In the genomic region with DNA sequence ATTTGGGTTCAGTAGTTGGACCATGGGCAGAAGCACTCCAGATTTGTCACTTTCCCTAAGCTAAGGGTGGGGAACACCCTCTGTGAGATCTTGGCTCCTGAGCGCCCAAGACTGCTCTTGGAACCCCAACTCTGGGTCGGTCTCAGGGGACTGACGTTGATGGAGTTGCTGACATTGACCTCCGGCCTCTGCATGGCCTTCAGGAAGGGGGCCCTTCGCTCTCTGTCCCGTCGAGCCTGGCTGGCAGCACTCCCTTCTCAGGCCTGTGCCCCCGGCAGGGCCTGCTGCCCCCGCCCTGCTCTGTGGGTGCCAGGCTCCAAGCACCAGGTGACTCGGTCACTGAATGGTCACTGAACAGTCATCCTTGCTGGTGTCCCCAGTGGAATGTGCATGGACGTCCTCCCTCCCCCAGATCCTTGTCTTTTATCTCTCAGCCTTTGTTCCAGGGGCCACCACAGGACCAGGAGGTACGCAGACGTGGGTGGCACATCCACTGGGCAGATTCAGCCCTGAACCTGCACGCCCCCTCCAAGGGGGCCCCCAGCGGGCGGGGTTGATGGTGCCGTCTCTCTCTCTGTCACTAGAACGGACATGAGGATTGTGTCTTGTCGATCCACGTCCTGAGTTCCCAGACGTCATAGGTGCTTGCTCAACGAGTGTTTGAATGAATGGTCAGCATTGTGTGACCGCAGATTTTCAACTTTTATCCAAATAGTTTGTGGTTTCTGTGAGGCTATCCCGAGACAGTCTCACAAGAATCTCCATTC, we compare ENCODE assay signal across 9 cellular contexts.
DNase-seq lines count a peak whose midpoint lies in the region; ATAC-seq and TF ChIP-seq lines count a peak whose summit lies in the region.
"Had no signal": no experiment of that assay in that cellular context is flagged by ENCODE, and none has a peak within 500 bp of the region (broad histone marks: within the 10 kb centered on the region; RNA-seq: fewer than 3 reads in every experiment).

No MANE protein-coding gene starts in this region.

- no peak for TF ChIP-seq POLR2A in Peyer's patch (IDR thresholded peaks at IDR 0.05)

- DNase-seq in Peyer's patch: no peak
- no peak for DNase-seq in neural crest cell (ENCODE audit: low read depth, low spot score)
- no peak for DNase-seq in RPMI8226
- DNase-seq in mucosa of gallbladder (ENCODE audit: low spot score): no peak
- DNase-seq in DMS114 treated with DMSO at 0.1 percent for 48 hours (lab: John Stamatoyannopoulos, UW; ENCODE audit: unreplicated experiment): no peak
- DNase-seq: NCI-H1048 had no signal

- H3K27me3 ChIP-seq in Peyer's patch: no peaks in the 10 kb centered on the region

- H3K27me3 Mint-ChIP-seq in dendritic cell treated with granulocyte-macrophage colony-stimulating factor and Interleukin-4, amounts not matched to agents 40 ng/mL and 50 ng/mL, for 4 days: no peaks in the 10 kb centered on the region
- H3K27me3 Mint-ChIP-seq in neural crest cell (ENCODE audit: low read depth): peaks cover 14% of the 10 kb centered on the region

- intact Hi-C loops in dendritic cell treated with granulocyte-macrophage colony-stimulating factor and Interleukin-4, amounts not matched to agents 40 ng/mL and 50 ng/mL, for 4 days (cut with micrococcal nuclease): no loop called here

- H3K27ac Mint-ChIP-seq in dendritic cell treated with granulocyte-macrophage colony-stimulating factor and Interleukin-4, amounts not matched to agents 40 ng/mL and 50 ng/mL, for 4 days: peak overlapping the region; percentile 81
- H3K27ac Mint-ChIP-seq in neural crest cell (ENCODE audit: unreplicated experiment): peak overlapping the region; percentile 95

- no peak for ATAC-seq in GM18511 (IDR thresholded peaks at IDR 0.05; ENCODE audit: unreplicated experiment)

- no peaks in the 10 kb centered on the region for H3K9me3 Mint-ChIP-seq in dendritic cell treated with granulocyte-macrophage colony-stimulating factor and Interleukin-4, amounts not matched to agents 40 ng/mL and 50 ng/mL, for 4 days
- H3K9me3 Mint-ChIP-seq in neural crest cell: no peaks in the 10 kb centered on the region

- peaks cover 8 to 62% (median 39%) of the 10 kb centered on the region in 4 donors for H3K4me1 ChIP-seq in Peyer's patch

- no peaks in the 10 kb centered on the region for H3K9me3 ChIP-seq in Peyer's patch

- H3K36me3 Mint-ChIP-seq in dendritic cell treated with granulocyte-macrophage colony-stimulating factor and Interleukin-4, amounts not matched to agents 40 ng/mL and 50 ng/mL, for 4 days (ENCODE audit: low read depth): peaks cover 67% of the 10 kb centered on the region
- peaks cover 3% of the 10 kb centered on the region for H3K36me3 Mint-ChIP-seq in neural crest cell (ENCODE audit: low read depth)

- H3K4me1 Mint-ChIP-seq in dendritic cell treated with granulocyte-macrophage colony-stimulating factor and Interleukin-4, amounts not matched to agents 40 ng/mL and 50 ng/mL, for 4 days (ENCODE audit: low read depth): peaks cover 91% of the 10 kb centered on the region
- peaks cover 78% of the 10 kb centered on the region for H3K4me1 Mint-ChIP-seq in neural crest cell

- H3K4me3 ChIP-seq in Peyer's patch: peak overlapping the region; percentile 55 to 75 (median 62)

- H3K4me3 Mint-ChIP-seq in dendritic cell treated with granulocyte-macrophage colony-stimulating factor and Interleukin-4, amounts not matched to agents 40 ng/mL and 50 ng/mL, for 4 days: peak overlapping the region; percentile 74
- H3K4me3 Mint-ChIP-seq in neural crest cell: peak overlapping the region; percentile 98

- no peak for TF ChIP-seq CTCF in C4-2B (conservative IDR thresholded peaks at IDR 0.05)
- TF ChIP-seq CTCF in Peyer's patch (IDR thresholded peaks at IDR 0.05): no peak
- no peak for TF ChIP-seq CTCF in neural crest cell (conservative IDR thresholded peaks at IDR 0.05)

- H3K27ac ChIP-seq in C4-2B (peak overlapping the region; percentile 68), Peyer's patch (peak overlapping the region; percentile 77 to 98 (median 94))

- H3K36me3 ChIP-seq in Peyer's patch: peaks cover 0 to 7% (median 0%) of the 10 kb centered on the region in 3 donors
